Comparison of ENCODE assay signal across 9 cellular contexts in genomic region chr2:224101820-224102630, GRCh38.
DNase-seq lines count a peak whose midpoint lies in the region; ATAC-seq lines count a peak whose summit lies in the region.
"Had no signal": no experiment of that assay in that cellular context is flagged by ENCODE, and none has a peak within 500 bp of the region (broad histone marks: within the 10 kb centered on the region; RNA-seq: fewer than 3 reads in every experiment).

No MANE protein-coding gene starts in this region.

- ATAC-seq in HG02884 (IDR thresholded peaks at IDR 0.05; ENCODE audit: unreplicated experiment) (no peak), GM18868 (IDR thresholded peaks at IDR 0.05; ENCODE audit: unreplicated experiment) (no peak), HG02798 (IDR thresholded peaks at IDR 0.05; ENCODE audit: poor library complexity, unreplicated experiment) (no peak)

- H3K4me3 ChIP-seq in skeletal muscle cell (ENCODE audit: low read depth, low read length), result no peak overlapping the region

- peak; percentile 35 for DNase-seq in GOT3 (lab: John Stamatoyannopoulos, UW)
- DNase-seq in SK-MEL-5 (ENCODE audit: low read depth, low spot score), result peak; percentile 77
- peak; percentile 90 for DNase-seq in fibroblast of the conjunctiva (ENCODE audit: low read depth)
- DNase-seq in skeletal muscle cell (ENCODE audit: low read depth), result peak; percentile 93
- DNase-seq in NCI-H1436 (lab: John Stamatoyannopoulos, UW), result no peak
- DNase-seq: NCI-H187 had no signal

- in situ Hi-C loops in SK-MEL-5 (cut with HindIII; ENCODE audit: low pct_unique_long_range_greater_than_20kb, low sequenced_read_pairs), result no loop called here
